In the genomic region with DNA sequence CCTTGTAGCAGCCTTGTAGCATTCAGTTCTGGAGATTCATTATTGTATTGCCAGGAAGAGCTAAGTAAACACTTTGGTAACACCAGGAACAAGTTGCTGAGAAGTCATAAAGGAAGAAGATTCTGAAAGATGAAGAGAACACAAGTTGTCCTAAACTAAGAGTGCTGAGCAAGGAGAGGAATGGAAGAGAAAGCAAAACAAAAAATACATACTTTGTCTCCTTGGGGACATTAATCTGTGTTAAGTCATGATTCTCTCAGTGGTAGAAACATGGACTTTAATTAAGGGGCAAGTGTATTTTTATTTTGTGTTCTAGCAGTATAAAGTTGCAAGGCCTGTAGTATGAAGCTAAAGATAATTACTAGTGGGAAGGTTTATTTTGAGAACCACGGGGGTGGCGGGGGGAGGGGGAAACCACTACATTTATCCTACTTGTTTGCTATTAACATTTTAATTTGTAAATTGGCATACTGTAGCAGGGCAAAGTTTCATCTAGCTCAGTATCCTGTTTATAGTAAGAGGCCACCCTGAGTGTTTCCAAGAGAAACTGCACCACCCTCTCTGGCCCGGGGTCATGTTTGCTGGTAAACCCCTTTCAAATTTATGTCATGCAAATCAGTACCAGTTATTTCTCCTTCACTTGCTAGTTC, we compare ENCODE assay signal across 17 cellular contexts.
DNase-seq lines count a peak whose midpoint lies in the region; ATAC-seq and TF ChIP-seq lines count a peak whose summit lies in the region.
"Had no signal": no experiment of that assay in that cellular context is flagged by ENCODE, and none has a peak within 500 bp of the region (broad histone marks: within the 10 kb centered on the region; RNA-seq: fewer than 3 reads in every experiment).

No MANE protein-coding gene starts in this region.

- DNase-seq in GM13977 (ENCODE audit: low spot score) (peak; percentile 8), H9 (no peak), activated B cell treated with CpG ODN at 0.5 μM for 24 hours (no peak), nephron progenitor cell (no peak), spleen (no peak), medulla oblongata (ENCODE audit: extremely low spot score) (no peak)
- DNase-seq in activated CD4-positive, alpha-beta T cell treated with anti-CD3 and anti-CD28 coated beads, Interleukin-2, amount 50 U/mL, for 4 hours, result no peak
- DNase-seq: activated CD4-positive, alpha-beta T cell treated with anti-CD3 and anti-CD28 coated beads for 4 hours; activated T-cell treated with anti-CD3 and anti-CD28 coated beads, Interleukin-2, amount 50 U/mL, for 1 hour; BE2C; Kasumi-1; NCI-H1694 treated with DMSO at 0.1 percent for 48 hours; NCI-H446 treated with DMSO at 0.1 percent for 48 hours; SIG-M5; tibial artery had no signal

- H3K27me3 Mint-ChIP-seq in H9 (ENCODE audit: low read depth) (no peaks in the 10 kb centered on the region), activated B cell treated with CpG ODN at 0.5 μM for 24 hours (no peaks in the 10 kb centered on the region), nephron progenitor cell (ENCODE audit: low read depth, poor library complexity) (peaks cover 3% of the 10 kb centered on the region)

- H3K14ac ChIP-seq in H9 (ENCODE audit: insufficient read depth, low read length), result no peak overlapping the region

- TF ChIP-seq CTCF in GM13977 (IDR thresholded peaks at IDR 0.05; ENCODE audit: extremely low read depth, insufficient read depth, missing control alignments), result no peak
- no peak for TF ChIP-seq CTCF in H9 (conservative IDR thresholded peaks at IDR 0.05)
- TF ChIP-seq CTCF in activated B cell treated with CpG ODN at 0.5 μM for 24 hours (IDR thresholded peaks at IDR 0.05), result no peak
- no peak for TF ChIP-seq CTCF in nephron progenitor cell (IDR thresholded peaks at IDR 0.05)
- no peak for TF ChIP-seq CTCF in spleen (IDR thresholded peaks at IDR 0.05 in 8 of 11, conservative IDR thresholded peaks at IDR 0.05 in 3 of 11)

- H3K27ac ChIP-seq in H9 (ENCODE audit: insufficient read length, low read depth, low read length) (no peak overlapping the region), spleen (no peak overlapping the region)
- H3K27ac ChIP-seq: tibial artery had no signal

- no peak overlapping the region for H2BK20ac ChIP-seq in H9 (ENCODE audit: low read depth, low read length, poor library complexity, severe bottlenecking)

- no peak overlapping the region for H3K9ac ChIP-seq in H9 (ENCODE audit: extremely low read depth, insufficient read length, low read length)

- intact Hi-C loops in activated B cell treated with CpG ODN at 0.5 μM for 24 hours (cut with micrococcal nuclease) (no loop called here), spleen (cut with DNase I; ENCODE audit: low total_unique reads) (no loop called here)

- no peak overlapping the region for H2BK12ac ChIP-seq in H9 (ENCODE audit: insufficient read length, low read depth, low read length)

- WGBS in H9 (ENCODE audit: extremely low coverage, insufficient read length, low lambda C conversion rate), result no CpG with 5 or more reads among the region's 3 CpGs
- 59 to 82% (median 66%) methylated on average over 3 of the region's 3 CpGs for WGBS in spleen, 5 donors

- no peak overlapping the region for H2BK5ac ChIP-seq in H9 (ENCODE audit: insufficient read length, low read length)

- no peak overlapping the region for H3K23ac ChIP-seq in H9 (ENCODE audit: insufficient read length, low read depth, low read length)

- no peak overlapping the region for H3K4ac ChIP-seq in H9 (ENCODE audit: low read depth, low read length)

- peak overlapping the region in 2 of 3 experiments; percentile 81 to 91; a peak in 6 of 7 replicates for H3K27ac Mint-ChIP-seq in H9
- H3K27ac Mint-ChIP-seq in activated B cell treated with CpG ODN at 0.5 μM for 24 hours, result peak overlapping the region; percentile 53
- peak overlapping the region; percentile 8 for H3K27ac Mint-ChIP-seq in nephron progenitor cell

- no peaks in the 10 kb centered on the region for H3K27me3 ChIP-seq in H9 (ENCODE audit: insufficient read depth, low read length)
- H3K27me3 ChIP-seq in spleen (replicated peaks in 1 of 7), result no peaks in the 10 kb centered on the region
- H3K27me3 ChIP-seq: BE2C, tibial artery had no signal

- no peak overlapping the region for H4K8ac ChIP-seq in H9 (replicated peaks; ENCODE audit: insufficient read length, low read depth, low read length)

- no peak overlapping the region for H3K56ac ChIP-seq in H9 (ENCODE audit: insufficient read length, low read depth, low read length)

- peaks cover 23 to 31% of the 10 kb centered on the region in 2 experiments for H3K4me1 Mint-ChIP-seq in H9
- H3K4me1 Mint-ChIP-seq in activated B cell treated with CpG ODN at 0.5 μM for 24 hours, result peaks cover 22% of the 10 kb centered on the region
- H3K4me1 Mint-ChIP-seq in nephron progenitor cell, result peaks cover 6% of the 10 kb centered on the region

- ATAC-seq in activated B cell treated with CpG ODN at 0.5 μM for 24 hours (ENCODE audit: low read depth), result no peak
- ATAC-seq: activated naive CD4-positive, alpha-beta T cell treated with anti-CD3 and anti-CD28 coated beads, Interleukin-2, amount 50 U/mL, for 72 hours had no signal

- 0 out of 5 replicates have a peak overlapping the region, but pooled peaks of 1 of the 2 experiments have one; percentile 24 for H3K4me3 Mint-ChIP-seq in H9
- no peak overlapping the region for H3K4me3 Mint-ChIP-seq in activated B cell treated with CpG ODN at 0.5 μM for 24 hours
- H3K4me3 Mint-ChIP-seq in nephron progenitor cell, result no peak overlapping the region

- no peak overlapping the region for H2AK5ac ChIP-seq in H9 (ENCODE audit: insufficient read length, low read length)

- H3K9me3 Mint-ChIP-seq in H9 (peaks cover 4 to 8% of the 10 kb centered on the region in 2 experiments; a peak in 1 of 5 replicates), activated B cell treated with CpG ODN at 0.5 μM for 24 hours (peaks cover 4% of the 10 kb centered on the region), nephron progenitor cell (peaks cover 23% of the 10 kb centered on the region)
- H3K9me3 Mint-ChIP-seq: activated naive CD4-positive, alpha-beta T cell treated with anti-CD3 and anti-CD28 coated beads, Interleukin-2, amount 50 U/mL, for 72 hours had no signal

- H4K20me1 ChIP-seq in H9 (ENCODE audit: control insufficient read depth, insufficient read depth, insufficient read length), result no peaks in the 10 kb centered on the region

- H3K9me3 ChIP-seq in H9 (ENCODE audit: control insufficient read depth, low read depth, low read length) (no peaks in the 10 kb centered on the region), spleen (peaks cover 0 to 13% (median 2%) of the 10 kb centered on the region in 8 donors)
- H3K9me3 ChIP-seq: BE2C, tibial artery had no signal

- H3K4me1 ChIP-seq in H9 (ENCODE audit: insufficient read depth, low read length) (no peaks in the 10 kb centered on the region; the same call in 1 of the 2 replicates), spleen (no peaks in the 10 kb centered on the region)
- H3K4me1 ChIP-seq: BE2C had no signal

- no peaks in the 10 kb centered on the region for H3K79me1 ChIP-seq in H9 (ENCODE audit: insufficient read depth, low read depth, low read length, poor library complexity, severe bottlenecking)

- no peaks in the 10 kb centered on the region for H3K23me2 ChIP-seq in H9 (ENCODE audit: insufficient read length, low read depth, low read length, poor library complexity, severe bottlenecking)

- in situ Hi-C loops in GM13977 (cut with MboI; ENCODE audit: low pct_unique_long_range_greater_than_20kb, low sequenced_read_pairs, unreplicated experiment), result no loop called here

- H3K36me3 Mint-ChIP-seq in H9 (ENCODE audit: insufficient read depth in 1 of 3, low read depth in 3 of 3) (peaks cover 7 to 10% (median 8%) of the 10 kb centered on the region in 3 experiments; a peak in 5 of 7 replicates), activated B cell treated with CpG ODN at 0.5 μM for 24 hours (ENCODE audit: low read depth) (peaks cover 33% of the 10 kb centered on the region), nephron progenitor cell (ENCODE audit: low read depth) (peaks cover 50% of the 10 kb centered on the region)

- H3K4me2 ChIP-seq in H9 (ENCODE audit: insufficient read depth, insufficient read length, low read length), result no peak overlapping the region

- H3K79me2 ChIP-seq in H9 (ENCODE audit: insufficient read depth, low read length), result no peaks in the 10 kb centered on the region

- H3K18ac ChIP-seq in H9 (ENCODE audit: insufficient read length, low read depth, low read length), result no peak overlapping the region

- no peak overlapping the region for H4K5ac ChIP-seq in H9 (ENCODE audit: insufficient read length, low read depth, low read length)

- H2BK120ac ChIP-seq in H9 (ENCODE audit: low read depth, low read length, poor library complexity, severe bottlenecking), result no peak overlapping the region

- H2BK15ac ChIP-seq in H9 (ENCODE audit: low read depth, low read length), result no peak overlapping the region

- H3T11ph ChIP-seq in H9 (ENCODE audit: low read length), result no peak overlapping the region

- H3K4me3 ChIP-seq in spleen, result no peak overlapping the region
- H3K4me3 ChIP-seq: skin epidermis, tibial artery had no signal

- no peak overlapping the region for H4K91ac ChIP-seq in H9 (ENCODE audit: insufficient read length, low read depth, low read length)

- H3K36me3 ChIP-seq in spleen, result peaks cover 0 to 33% (median 0%) of the 10 kb centered on the region in 6 donors

- H2AFZ ChIP-seq in H9 (ENCODE audit: low read length), result no peak overlapping the region

- TF ChIP-seq POLR2A in spleen (IDR thresholded peaks at IDR 0.05), result no peak

- POLR2A ChIA-PET in activated B cell treated with CpG ODN at 0.5 μM for 24 hours (lab: Charles Lee), result interaction anchor here (0.7 kb wide), 1 partner anchor 9 kb away, joined by 6 read pairs; no protein-coding TSS in a partner anchor

- CTCF ChIA-PET in activated B cell treated with CpG ODN at 0.5 μM for 24 hours (lab: Charles Lee), result interaction anchor here (0.6 kb wide), 1 partner anchor 988 kb away, joined by 3 read pairs; no protein-coding TSS in a partner anchor

Comparison
In these comparisons a context has a peak if more than half of its experiments do, and no peak if none do; other contexts are left out.
1. H3K27ac Mint-ChIP-seq: peak in every context shown above with its lines; median percentile 86 in H9; 53 in activated B cell treated with CpG ODN at 0.5 μM for 24 hours; 8 in nephron progenitor cell.